1 cellular context compared by ENCODE assay signal in genomic region chr3:36993326-36994283, GRCh38.
TF ChIP-seq lines count a peak whose summit lies in the region.

MLH1 (plus strand) TSS chr3:36993518; CDS start chr3:36993548, 30 bp downstream.

TF ChIP-seq in H1, 55 proteins besides CTCF, POLR2A, EP300 and RAD21 (continued from another document):
- TF ChIP-seq MAFK (IDR thresholded peaks at IDR 0.05; ENCODE audit: low read depth, low read length) (0 out of 2 replicates have a peak, but pooled peaks have one; percentile 12), TCF12 (IDR thresholded peaks at IDR 0.05; ENCODE audit: low read depth, low read length) (no peak), TAF1 (IDR thresholded peaks at IDR 0.05; ENCODE audit: low read depth, low read length) (peak; percentile 88; the same call in 1 of the 2 replicates), ASH2L (IDR thresholded peaks at IDR 0.05; ENCODE audit: low read length) (peak; percentile 28), SAP30 (IDR thresholded peaks at IDR 0.05; ENCODE audit: insufficient read depth, insufficient replicate concordance, low read length) (peak; percentile 78), POLR2AphosphoS5 (IDR thresholded peaks at IDR 0.05; ENCODE audit: low read depth, low read length) (peak; percentile 86), ATF3 (IDR thresholded peaks at IDR 0.05; ENCODE audit: insufficient read depth, low read depth, low read length) (no peak), TBP (IDR thresholded peaks at IDR 0.05; ENCODE audit: low read depth, low read length) (peak; percentile 76), MAX (IDR thresholded peaks at IDR 0.05) (peak; percentile 96), SUZ12 (IDR thresholded peaks at IDR 0.05; ENCODE audit: low read length) (no peak), KDM4A (IDR thresholded peaks at IDR 0.05; ENCODE audit: low read depth, low read length, severe bottlenecking) (peak; percentile 47), SP2 (IDR thresholded peaks at IDR 0.05; ENCODE audit: low read length) (peak; percentile 88), SIN3A (conservative IDR thresholded peaks at IDR 0.05 in 1 of 2, IDR thresholded peaks at IDR 0.05 in 1 of 2; ENCODE audit: low read depth in 1 of 2, low read length in 2 of 2) (peak; percentile 17 to 36; a peak in 1 of 4 replicates), SP4 (IDR thresholded peaks at IDR 0.05; ENCODE audit: low read length) (no peak), CREB1 (IDR thresholded peaks at IDR 0.05) (peak; percentile 89), HDAC6 (IDR thresholded peaks at IDR 0.05; ENCODE audit: low read depth, low read length) (no peak), GABPA (IDR thresholded peaks at IDR 0.05; ENCODE audit: borderline replicate concordance, insufficient read depth, low read length) (no peak; the same call in 1 of the 2 replicates), POU5F1 (IDR thresholded peaks at IDR 0.05; ENCODE audit: low read depth, low read length) (no peak), SRF (IDR thresholded peaks at IDR 0.05; ENCODE audit: low read depth, low read length) (no peak), CBX5 (IDR thresholded peaks at IDR 0.05; ENCODE audit: low read depth, low read length) (no peak), JUND (IDR thresholded peaks at IDR 0.05; ENCODE audit: low read length) (0 out of 2 replicates have a peak, but pooled peaks have one; percentile 57), KDM5A (IDR thresholded peaks at IDR 0.05; ENCODE audit: low read length) (0 out of 2 replicates have a peak, but pooled peaks have one; percentile 14), EZH2 (IDR thresholded peaks at IDR 0.05; ENCODE audit: low read depth, low read length, severe bottlenecking) (no peak), CEBPB (IDR thresholded peaks at IDR 0.05; ENCODE audit: low read depth, low read length) (peak; percentile 85), CHD2 (IDR thresholded peaks at IDR 0.05; ENCODE audit: low read length) (peak; percentile 87), E2F6 (IDR thresholded peaks at IDR 0.05) (peak; percentile 96), BCL11A (IDR thresholded peaks at IDR 0.05; ENCODE audit: low read depth in 2 of 2, low read length in 2 of 2) (no peak), FOSL1 (IDR thresholded peaks at IDR 0.05; ENCODE audit: insufficient read depth, low read depth, low read length) (no peak), CTBP2 (IDR thresholded peaks at IDR 0.05; ENCODE audit: borderline replicate concordance, insufficient read depth, insufficient read length, low read length) (no peak), RXRA (IDR thresholded peaks at IDR 0.05; ENCODE audit: insufficient read depth, low read depth, low read length) (no peak), HDAC2 (IDR thresholded peaks at IDR 0.05; ENCODE audit: borderline replicate concordance in 1 of 2, low read depth in 2 of 2, low read length in 2 of 2) (peak in 1 of 2 experiments; percentile 76; a peak in 1 of 4 replicates), USF2 (IDR thresholded peaks at IDR 0.05; ENCODE audit: low read length) (0 out of 2 replicates have a peak, but pooled peaks have one; percentile 37), BRCA1 (IDR thresholded peaks at IDR 0.05; ENCODE audit: low read depth, low read length) (no peak), SP1 (IDR thresholded peaks at IDR 0.05; ENCODE audit: low read depth, low read length) (peak; percentile 97), ATF2 (IDR thresholded peaks at IDR 0.05; ENCODE audit: low read length) (peak; percentile 81; the same call in 1 of the 2 replicates), PHF8 (conservative IDR thresholded peaks at IDR 0.05; ENCODE audit: low read depth, low read length) (peak; percentile 49), GTF2F1 (IDR thresholded peaks at IDR 0.05; ENCODE audit: borderline replicate concordance, low read depth, low read length) (peak; percentile 49; the same call in 1 of the 2 replicates)
